ENCODE assay signal across 12 cellular contexts in genomic region chr17:78226752-78227454, GRCh38. TPM values are rescaled to one million over a fixed set of nuclear protein-coding genes. Genes with fewer than 3 reads are reported as not detected.
A peak's percentile ranks its signal among the peaks of the same experiment; 100 is the strongest.
DNase-seq lines count a peak whose midpoint lies in the region; ATAC-seq and TF ChIP-seq lines count a peak whose summit lies in the region.
"Had no signal": no experiment of that assay in that cellular context is flagged by ENCODE, and none has a peak within 500 bp of the region (broad histone marks: within the 10 kb centered on the region; RNA-seq: fewer than 3 reads in every experiment).

No MANE protein-coding gene starts in this region.

- DNase-seq in DMS153 (lab: John Stamatoyannopoulos, UW) (peak; percentile 77), HT1080 (ENCODE audit: low read depth) (peak; percentile 61), UCSD-AML1 (lab: John Stamatoyannopoulos, UW; ENCODE audit: unreplicated experiment) (peak; percentile 53), lower lobe of right lung (no peak), AML-193 (lab: John Stamatoyannopoulos, UW) (no peak), SW 1271 (lab: John Stamatoyannopoulos, UW) (no peak)
- DNase-seq: heart left ventricle had no signal

- intact Hi-C loops in lower lobe of right lung (cut with DNase I), result no loop called here

- ATAC-seq in lower lobe of right lung, result peak; percentile 16 to 22
- no peak for ATAC-seq in GM18868 (IDR thresholded peaks at IDR 0.05; ENCODE audit: unreplicated experiment)
- ATAC-seq: heart left ventricle; stimulated activated effector memory CD8-positive, alpha-beta T cell treated with anti-CD3 and anti-CD28 coated beads, Interleukin-12 subunit alpha, Interleukin-12 subunit beta, amount 100 ng/mL, for 72 hours had no signal

- H3K4me1 ChIP-seq in lower lobe of right lung, result peaks cover 23% of the 10 kb centered on the region
- H3K4me1 ChIP-seq: parathyroid adenoma had no signal

- no peak overlapping the region for H3K27ac ChIP-seq in lower lobe of right lung
- H3K27ac ChIP-seq: heart left ventricle, parathyroid adenoma had no signal

- no peak overlapping the region for H3K4me3 ChIP-seq in lower lobe of right lung
- H3K4me3 ChIP-seq: heart left ventricle had no signal

- no peaks in the 10 kb centered on the region for H3K9me3 ChIP-seq in lower lobe of right lung
- H3K9me3 ChIP-seq: heart left ventricle had no signal

- TF ChIP-seq CTCF in lower lobe of right lung (IDR thresholded peaks at IDR 0.05), result no peak

- H3K36me3 ChIP-seq in lower lobe of right lung, result no peaks in the 10 kb centered on the region

- peaks cover 15% of the 10 kb centered on the region for H3K27me3 ChIP-seq in lower lobe of right lung (ENCODE audit: low read depth)

RNA-seq across cellular contexts. Expression of gene TMEM235, which starts 4.5 kb away (rescaled TPM):
- total RNA-seq in HT1080 (2014; rRNA removed; shearing (Covaris generic)), result not detected in 2 replicates
- not detected in 2 replicates for polyA plus RNA-seq in HT1080 (2015; cell fraction: cytosol; rRNA removed)
- not detected in 2 replicates for polyA plus RNA-seq in HT1080 (2015; cell fraction: nucleus; rRNA removed)
- total RNA-seq in lower lobe of right lung, result not detected
- total RNA-seq: activated CD8-positive, alpha-beta memory T cell treated with anti-CD3 and anti-CD28 coated beads for 36 hours; heart left ventricle; NCI-H460 had no signal
- polyA plus RNA-seq: heart left ventricle had no signal

RNA-seq across cellular contexts. Expression of gene BIRC5, which starts 12.8 kb away (rescaled TPM):
- total RNA-seq in HT1080 (2014; rRNA removed; shearing (Covaris generic)), result 166 and 195 TPM in 2 replicates
- polyA plus RNA-seq in HT1080 (2015; cell fraction: cytosol; rRNA removed), result 103 and 112 TPM in 2 replicates
- polyA plus RNA-seq in HT1080 (2015; cell fraction: nucleus; rRNA removed), result 61.7 and 70.7 TPM in 2 replicates
- total RNA-seq in lower lobe of right lung, result 1.8 TPM

RNA-seq across cellular contexts. Expression of gene AFMID, which starts 39.7 kb away (rescaled TPM):
- 35.2 and 37.2 TPM in 2 replicates for total RNA-seq in HT1080 (2014; rRNA removed; shearing (Covaris generic))
- polyA plus RNA-seq in HT1080 (2015; cell fraction: cytosol; rRNA removed), result 36.8 and 37.0 TPM in 2 replicates
- polyA plus RNA-seq in HT1080 (2015; cell fraction: nucleus; rRNA removed), result 31.8 and 40.2 TPM in 2 replicates
- total RNA-seq in lower lobe of right lung, result 38.6 TPM

RNA-seq across cellular contexts. Expression of gene TK1, which starts 40.1 kb away (rescaled TPM):
- 137 and 153 TPM in 2 replicates for total RNA-seq in HT1080 (2014; rRNA removed; shearing (Covaris generic))
- polyA plus RNA-seq in HT1080 (2015; cell fraction: cytosol; rRNA removed), result 107 and 131 TPM in 2 replicates
- 70.7 and 80.5 TPM in 2 replicates for polyA plus RNA-seq in HT1080 (2015; cell fraction: nucleus; rRNA removed)
- 6.6 TPM for total RNA-seq in lower lobe of right lung

RNA-seq across cellular contexts. Expression of gene SYNGR2, which starts 58.5 kb away (rescaled TPM):
- total RNA-seq in HT1080 (2014; rRNA removed; shearing (Covaris generic)), result 49.5 and 62.1 TPM in 2 replicates
- 44.3 and 63.5 TPM in 2 replicates for polyA plus RNA-seq in HT1080 (2015; cell fraction: cytosol; rRNA removed)
- polyA plus RNA-seq in HT1080 (2015; cell fraction: nucleus; rRNA removed), result 28.1 and 32.8 TPM in 2 replicates
- total RNA-seq in lower lobe of right lung, result 217 TPM

Comparison
In these comparisons a context has a peak if more than half of its experiments do, and no peak if none do; other contexts are left out.
1. DNase-seq: peak in DMS153 (single experiment), HT1080 (single experiment) and UCSD-AML1 (single experiment); none in lower lobe of right lung (single experiment), AML-193 (0 of 2) and SW 1271 (0 of 2).
2. RNA of gene BIRC5, which starts 12.8 kb away (total RNA-seq): 166 to 195 TPM in HT1080; 1.8 TPM in lower lobe of right lung (single experiment); every median in the first group is over 10 times any median in the second.